Comparison of ENCODE assay signal across 17 cellular contexts in genomic region chr7:149769915-149770314, GRCh38. TPM values are rescaled to one million over a fixed set of nuclear protein-coding genes. Genes with fewer than 3 reads are reported as not detected.
DNase-seq lines count a peak whose midpoint lies in the region; ATAC-seq and TF ChIP-seq lines count a peak whose summit lies in the region.
"Had no signal": no experiment of that assay in that cellular context is flagged by ENCODE, and none has a peak within 500 bp of the region (broad histone marks: within the 10 kb centered on the region; RNA-seq: fewer than 3 reads in every experiment).

No MANE protein-coding gene starts in this region.

- H3K36me3 ChIP-seq in left ventricle myocardium inferior (peaks cover 4% of the 10 kb centered on the region), GM23338 (ENCODE audit: insufficient read depth) (no peaks in the 10 kb centered on the region)

- no peaks in the 10 kb centered on the region for H3K79me2 ChIP-seq in GM23338 (replicated peaks; ENCODE audit: insufficient read depth)

- no peaks in the 10 kb centered on the region; the same call in 2 of the 3 replicates for H3K9me3 Mint-ChIP-seq in GM23338
- H3K9me3 Mint-ChIP-seq in activated T-helper 17 cell treated with anti-CD3 and anti-CD28 coated beads, Interleukin-2, amount 50 U/mL, for 72 hours = no peaks in the 10 kb centered on the region
- H3K9me3 Mint-ChIP-seq in nephron = no peaks in the 10 kb centered on the region

- H3K4me2 ChIP-seq in GM23338 = no peak overlapping the region

- H3K4me1 Mint-ChIP-seq in GM23338 = peaks cover 32% of the 10 kb centered on the region
- peaks cover 6% of the 10 kb centered on the region for H3K4me1 Mint-ChIP-seq in activated T-helper 17 cell treated with anti-CD3 and anti-CD28 coated beads, Interleukin-2, amount 50 U/mL, for 72 hours
- H3K4me1 Mint-ChIP-seq in nephron = peaks cover 26% of the 10 kb centered on the region

- DNase-seq in Right ventricle myocardium inferior (ENCODE audit: missing footprints) (peak; percentile 53), left ventricle myocardium inferior (no peak), GM23338 (ENCODE audit: low spot score) (no peak)
- DNase-seq: ACHN; CD8-positive, alpha-beta memory T cell; COR-L47; DMS 273 treated with DMSO at 0.1 percent for 48 hours; DMS53; DND-41; EL had no signal

- H3K27me3 Mint-ChIP-seq in GM23338 (ENCODE audit: insufficient read depth, low read depth, poor library complexity) (peaks cover 79% of the 10 kb centered on the region), nephron (ENCODE audit: low read depth) (peaks cover 46% of the 10 kb centered on the region)
- H3K27me3 Mint-ChIP-seq in activated T-helper 17 cell treated with anti-CD3 and anti-CD28 coated beads, Interleukin-2, amount 50 U/mL, for 72 hours = no peaks in the 10 kb centered on the region

- peaks cover 11% of the 10 kb centered on the region; the same call in 1 of the 2 replicates for H4K20me1 ChIP-seq in GM23338 (replicated peaks; ENCODE audit: insufficient read depth)

- no peak overlapping the region for H3K27ac ChIP-seq in left ventricle myocardium inferior (replicated peaks)
- H3K27ac ChIP-seq in GM23338 (ENCODE audit: low read depth) = no peak overlapping the region

- H3K9me2 ChIP-seq in GM23338 (ENCODE audit: insufficient read depth) = no peaks in the 10 kb centered on the region

- H2AFZ ChIP-seq in GM23338 = no peak overlapping the region

- ATAC-seq in Right ventricle myocardium inferior (no peak), GM23338 (no peak), GM21515 (IDR thresholded peaks at IDR 0.05; ENCODE audit: unreplicated experiment) (no peak), HG03521 (IDR thresholded peaks at IDR 0.05; ENCODE audit: unreplicated experiment) (no peak)
- no peak for ATAC-seq in activated T-helper 17 cell treated with anti-CD3 and anti-CD28 coated beads, Interleukin-2, amount 50 U/mL, for 72 hours (replicated peaks)
- ATAC-seq: GM12878 had no signal

- H3K4me3 Mint-ChIP-seq in GM23338 (peak overlapping the region; percentile 25; the same call in 1 of the 3 replicates), nephron (peak overlapping the region; percentile 64 to 71 (median 68))
- H3K4me3 Mint-ChIP-seq in activated T-helper 17 cell treated with anti-CD3 and anti-CD28 coated beads, Interleukin-2, amount 50 U/mL, for 72 hours = peak overlapping the region; percentile 65

- H3K27me3 ChIP-seq in left ventricle myocardium inferior (ENCODE audit: low read depth) = peaks cover 29% of the 10 kb centered on the region
- peaks cover 80% of the 10 kb centered on the region for H3K27me3 ChIP-seq in GM23338 (ENCODE audit: insufficient read depth)
- H3K27me3 ChIP-seq: BLaER1 had no signal

- H3K4me3 ChIP-seq in left ventricle myocardium inferior (no peak overlapping the region), GM23338 (no peak overlapping the region)
- H3K4me3 ChIP-seq: BLaER1, GM12878, HAP-1 had no signal

- H3F3A ChIP-seq in GM23338 (replicated peaks; ENCODE audit: low read depth) = no peaks in the 10 kb centered on the region

- H3K4me1 ChIP-seq in left ventricle myocardium inferior = peaks cover 39% of the 10 kb centered on the region
- H3K4me1 ChIP-seq in GM23338 (ENCODE audit: insufficient read depth) = peaks cover 8% of the 10 kb centered on the region
- H3K4me1 ChIP-seq: HAP-1 had no signal

- intact Hi-C loops in Right ventricle myocardium inferior (cut with DNase I) = loop anchor here (2.0 to 5.0 kb wide), 2 partner anchors 69 to 102 kb away; partner anchors contain the start of genes ATP6V0E2 and ZNF862
- intact Hi-C loops in left ventricle myocardium inferior (cut with micrococcal nuclease) = no loop called here

- H3K9me3 ChIP-seq in left ventricle myocardium inferior (replicated peaks) = no peaks in the 10 kb centered on the region
- H3K9me3 ChIP-seq: HAP-1 had no signal

- no peak overlapping the region for H3K27ac Mint-ChIP-seq in GM23338
- H3K27ac Mint-ChIP-seq in activated T-helper 17 cell treated with anti-CD3 and anti-CD28 coated beads, Interleukin-2, amount 50 U/mL, for 72 hours = peak overlapping the region; percentile 22
- H3K27ac Mint-ChIP-seq in nephron = peak overlapping the region in 1 of 3 experiments; percentile 49

- no peak for TF ChIP-seq CTCF in left ventricle myocardium inferior (IDR thresholded peaks at IDR 0.05; ENCODE audit: borderline replicate concordance)
- TF ChIP-seq CTCF in GM23338 (conservative IDR thresholded peaks at IDR 0.05; ENCODE audit: low read depth in 2 of 2) = no peak
- no peak for TF ChIP-seq CTCF in nephron (IDR thresholded peaks at IDR 0.05; ENCODE audit: unreplicated experiment in 3 of 3)

- H3K36me3 Mint-ChIP-seq in GM23338 (ENCODE audit: low read depth) (no peaks in the 10 kb centered on the region; the same call in 2 of the 3 replicates), nephron (ENCODE audit: low read depth) (peaks cover 53% of the 10 kb centered on the region)
- no peaks in the 10 kb centered on the region for H3K36me3 Mint-ChIP-seq in activated T-helper 17 cell treated with anti-CD3 and anti-CD28 coated beads, Interleukin-2, amount 50 U/mL, for 72 hours (ENCODE audit: low read depth)

TF ChIP-seq in GM23338, 12 proteins besides CTCF, POLR2A, EP300 and RAD21 (continues in another document):
- TF ChIP-seq CREB1 (CRISPR knock-in tag; IDR thresholded peaks at IDR 0.05; ENCODE audit: low read depth) (no peak), NANOG (IDR thresholded peaks at IDR 0.05; ENCODE audit: borderline replicate concordance) (no peak)
- TF ChIP-seq, protein P1, sequence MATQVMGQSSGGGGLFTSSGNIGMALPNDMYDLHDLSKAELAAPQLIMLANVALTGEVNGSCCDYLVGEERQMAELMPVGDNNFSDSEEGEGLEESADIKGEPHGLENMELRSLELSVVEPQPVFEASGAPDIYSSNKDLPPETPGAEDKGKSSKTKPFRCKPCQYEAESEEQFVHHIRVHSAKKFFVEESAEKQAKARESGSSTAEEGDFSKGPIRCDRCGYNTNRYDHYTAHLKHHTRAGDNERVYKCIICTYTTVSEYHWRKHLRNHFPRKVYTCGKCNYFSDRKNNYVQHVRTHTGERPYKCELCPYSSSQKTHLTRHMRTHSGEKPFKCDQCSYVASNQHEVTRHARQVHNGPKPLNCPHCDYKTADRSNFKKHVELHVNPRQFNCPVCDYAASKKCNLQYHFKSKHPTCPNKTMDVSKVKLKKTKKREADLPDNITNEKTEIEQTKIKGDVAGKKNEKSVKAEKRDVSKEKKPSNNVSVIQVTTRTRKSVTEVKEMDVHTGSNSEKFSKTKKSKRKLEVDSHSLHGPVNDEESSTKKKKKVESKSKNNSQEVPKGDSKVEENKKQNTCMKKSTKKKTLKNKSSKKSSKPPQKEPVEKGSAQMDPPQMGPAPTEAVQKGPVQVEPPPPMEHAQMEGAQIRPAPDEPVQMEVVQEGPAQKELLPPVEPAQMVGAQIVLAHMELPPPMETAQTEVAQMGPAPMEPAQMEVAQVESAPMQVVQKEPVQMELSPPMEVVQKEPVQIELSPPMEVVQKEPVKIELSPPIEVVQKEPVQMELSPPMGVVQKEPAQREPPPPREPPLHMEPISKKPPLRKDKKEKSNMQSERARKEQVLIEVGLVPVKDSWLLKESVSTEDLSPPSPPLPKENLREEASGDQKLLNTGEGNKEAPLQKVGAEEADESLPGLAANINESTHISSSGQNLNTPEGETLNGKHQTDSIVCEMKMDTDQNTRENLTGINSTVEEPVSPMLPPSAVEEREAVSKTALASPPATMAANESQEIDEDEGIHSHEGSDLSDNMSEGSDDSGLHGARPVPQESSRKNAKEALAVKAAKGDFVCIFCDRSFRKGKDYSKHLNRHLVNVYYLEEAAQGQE (IDR thresholded peaks at IDR 0.05; ENCODE audit: unreplicated experiment) = no peak

RNA-seq across cellular contexts. Expression of gene ZNF467, which starts 3.5 kb away (rescaled TPM):
- total RNA-seq in Right ventricle myocardium inferior (7.0 TPM), left ventricle myocardium inferior (5.2 TPM)
- total RNA-seq in GM23338 (2014; rRNA removed; shearing (Covaris generic)) = 0.10 and 0.19 TPM in 2 replicates
- 0.30 and 0.40 TPM in 2 replicates for polyA plus RNA-seq in GM23338 (2016; fragmentation: Nextera tagmentation; extraction: Ambion mirVana)
- under 1 TPM in 1 of 2 donors, not detected in 1; 0.42 TPM for total RNA-seq in activated T-helper 17 cell treated with anti-CD3 and anti-CD28 coated beads, Interleukin-2, amount 50 U/mL, for 72 hours
- total RNA-seq: GM12878 had no signal
- polyA plus RNA-seq: GM12878 had no signal
